21 cellular contexts compared by ENCODE assay signal in the genomic region with DNA sequence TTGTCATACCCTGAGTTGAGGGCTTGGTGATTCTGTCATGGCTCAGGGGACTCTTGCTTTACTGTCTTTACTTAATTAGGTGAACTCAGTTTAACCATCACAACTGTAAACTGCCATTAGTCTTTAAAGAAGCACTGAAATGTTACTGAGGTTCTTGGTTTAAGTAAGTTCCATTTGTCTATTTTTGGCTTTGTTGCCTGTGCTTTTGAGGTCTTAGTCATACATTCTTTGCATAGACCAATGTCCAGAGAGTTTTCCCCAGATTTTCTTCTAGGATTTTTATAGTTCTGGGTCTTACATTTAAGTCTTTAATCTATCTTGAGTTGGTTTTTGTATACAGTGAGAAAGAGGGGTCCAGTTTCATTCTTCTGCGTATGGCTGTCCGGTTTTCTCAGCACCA.
DNase-seq lines count a peak whose midpoint lies in the region; ATAC-seq and TF ChIP-seq lines count a peak whose summit lies in the region.
"Had no signal": no experiment of that assay in that cellular context is flagged by ENCODE, and none has a peak within 500 bp of the region (broad histone marks: within the 10 kb centered on the region; RNA-seq: fewer than 3 reads in every experiment).

No MANE protein-coding gene starts in this region.

- peaks cover 56% of the 10 kb centered on the region for H3K36me3 Mint-ChIP-seq in stimulated activated naive CD8-positive, alpha-beta T cell treated with anti-CD3 and anti-CD28 coated beads, Interleukin-15, Interleukin-2, amounts not matched to agents 100 ng/mL and 50 ng/mL, for 24 hours (ENCODE audit: low read depth)
- H3K36me3 Mint-ChIP-seq in effector memory CD8-positive, alpha-beta T cell (ENCODE audit: insufficient read depth) = peaks cover 17% of the 10 kb centered on the region

- no peaks in the 10 kb centered on the region for H3K27me3 Mint-ChIP-seq in stimulated activated naive CD8-positive, alpha-beta T cell treated with anti-CD3 and anti-CD28 coated beads, Interleukin-15, Interleukin-2, amounts not matched to agents 100 ng/mL and 50 ng/mL, for 24 hours
- no peaks in the 10 kb centered on the region for H3K27me3 Mint-ChIP-seq in effector memory CD8-positive, alpha-beta T cell
- H3K27me3 Mint-ChIP-seq: activated naive CD8-positive, alpha-beta T cell treated with anti-CD3 and anti-CD28 coated beads, Interleukin-2, amount 10 ng/mL, durations not matched to agents 7 days and 5 days; CD4-positive, alpha-beta memory T cell had no signal

- ATAC-seq in stimulated activated naive CD8-positive, alpha-beta T cell treated with anti-CD3 and anti-CD28 coated beads, Interleukin-15, Interleukin-2, amounts not matched to agents 100 U/mL and 50 U/mL, for 24 hours = no peak
- ATAC-seq in effector memory CD8-positive, alpha-beta T cell (replicated peaks) = no peak
- no peak for ATAC-seq in left ventricle myocardium superior
- ATAC-seq: A549, pancreas had no signal

- H3K4me3 ChIP-seq in breast epithelium = no peak overlapping the region
- H3K4me3 ChIP-seq: A549, pancreas had no signal

- no peak overlapping the region for H3K27ac ChIP-seq in breast epithelium
- H3K27ac ChIP-seq: A549, pancreas had no signal

- H3K9me3 Mint-ChIP-seq in stimulated activated naive CD8-positive, alpha-beta T cell treated with anti-CD3 and anti-CD28 coated beads, Interleukin-15, Interleukin-2, amounts not matched to agents 100 ng/mL and 50 ng/mL, for 24 hours = no peaks in the 10 kb centered on the region
- H3K9me3 Mint-ChIP-seq in effector memory CD8-positive, alpha-beta T cell = no peaks in the 10 kb centered on the region
- H3K9me3 Mint-ChIP-seq: activated naive CD8-positive, alpha-beta T cell treated with anti-CD3 and anti-CD28 coated beads, Interleukin-2, amount 10 ng/mL, durations not matched to agents 7 days and 5 days; CD4-positive, alpha-beta memory T cell; neural crest cell had no signal

- peak overlapping the region; percentile 11 for H3K27ac Mint-ChIP-seq in stimulated activated naive CD8-positive, alpha-beta T cell treated with anti-CD3 and anti-CD28 coated beads, Interleukin-15, Interleukin-2, amounts not matched to agents 100 ng/mL and 50 ng/mL, for 24 hours
- H3K27ac Mint-ChIP-seq in effector memory CD8-positive, alpha-beta T cell = peak overlapping the region in 1 of 2 donors; percentile 21
- H3K27ac Mint-ChIP-seq: activated naive CD8-positive, alpha-beta T cell treated with anti-CD3 and anti-CD28 coated beads, Interleukin-2, amount 10 ng/mL, durations not matched to agents 7 days and 5 days had no signal

- no peaks in the 10 kb centered on the region for H3K9me3 ChIP-seq in breast epithelium
- H3K9me3 ChIP-seq: A549, pancreas had no signal

- no peaks in the 10 kb centered on the region for H3K4me1 ChIP-seq in breast epithelium
- H3K4me1 ChIP-seq: A549, pancreas had no signal

- no peak for DNase-seq in stimulated activated naive CD8-positive, alpha-beta T cell treated with anti-CD3 and anti-CD28 coated beads, Interleukin-15, Interleukin-2, amounts not matched to agents 100 U/mL and 50 U/mL, for 24 hours
- DNase-seq in amniotic epithelial cell (ENCODE audit: low read depth) = peak; percentile 21
- DNase-seq in fibroblast of peridontal ligament (ENCODE audit: extremely low read depth) = peak; percentile 55
- DNase-seq in effector memory CD8-positive, alpha-beta T cell = no peak
- DNase-seq in activated CD8-positive, alpha-beta memory T cell treated with anti-CD3 and anti-CD28 coated beads, Interleukin-2, amount 50 U/mL, for 4 hours = no peak
- no peak for DNase-seq in left ventricle myocardium superior
- no peak for DNase-seq in breast epithelium (ENCODE audit: low spot score in 2 of 2)
- DNase-seq: activated CD4-positive, alpha-beta T cell treated with anti-CD3 and anti-CD28 coated beads for 48 hours; activated effector memory CD4-positive, alpha-beta T cell treated with anti-CD3 and anti-CD28 coated beads, Interleukin-2, amount 50 U/mL, for 16 hours; activated naive CD8-positive, alpha-beta T cell treated with anti-CD3 and anti-CD28 coated beads, Interleukin-2, amount 10 ng/mL, durations not matched to agents 7 days and 5 days; activated T-cell treated with anti-CD3 and anti-CD28 coated beads, Interleukin-2, amount 50 U/mL, for 1 hour; CD4-positive, alpha-beta memory T cell; H7; hypothalamus; NCI-H2107; pancreas; SHP77 treated with DMSO at 0.1 percent for 48 hours; stimulated activated naive CD4-positive, alpha-beta T cell had no signal

- TF ChIP-seq POLR2A in breast epithelium (IDR thresholded peaks at IDR 0.05) = no peak

- peaks cover 71% of the 10 kb centered on the region for H3K4me1 Mint-ChIP-seq in stimulated activated naive CD8-positive, alpha-beta T cell treated with anti-CD3 and anti-CD28 coated beads, Interleukin-15, Interleukin-2, amounts not matched to agents 100 ng/mL and 50 ng/mL, for 24 hours (ENCODE audit: low read depth)
- H3K4me1 Mint-ChIP-seq in effector memory CD8-positive, alpha-beta T cell (ENCODE audit: low read depth in 2 of 2) = peaks cover 26 to 30% of the 10 kb centered on the region in 2 donors

- no peak overlapping the region for H3K4me3 Mint-ChIP-seq in stimulated activated naive CD8-positive, alpha-beta T cell treated with anti-CD3 and anti-CD28 coated beads, Interleukin-15, Interleukin-2, amounts not matched to agents 100 ng/mL and 50 ng/mL, for 24 hours
- no peak overlapping the region for H3K4me3 Mint-ChIP-seq in effector memory CD8-positive, alpha-beta T cell
- H3K4me3 Mint-ChIP-seq: activated naive CD8-positive, alpha-beta T cell treated with anti-CD3 and anti-CD28 coated beads, Interleukin-2, amount 10 ng/mL, durations not matched to agents 7 days and 5 days; neural crest cell had no signal

- intact Hi-C loops in left ventricle myocardium superior (cut with micrococcal nuclease) (no loop called here), breast epithelium (cut with DNase I; ENCODE audit: low total_unique reads) (no loop called here)

- H3K36me3 ChIP-seq in breast epithelium = no peaks in the 10 kb centered on the region

- no peaks in the 10 kb centered on the region for H3K27me3 ChIP-seq in breast epithelium
- H3K27me3 ChIP-seq: pancreas had no signal

- no peak for TF ChIP-seq CTCF in breast epithelium (IDR thresholded peaks at IDR 0.05)

Comparison
In these comparisons a context has a peak if more than half of its experiments do, and no peak if none do; other contexts are left out.
1. DNase-seq: peak in amniotic epithelial cell (single experiment) and fibroblast of peridontal ligament (single experiment); none in stimulated activated naive CD8-positive, alpha-beta T cell treated with anti-CD3 and anti-CD28 coated beads, Interleukin-15, Interleukin-2, amounts not matched to agents 100 U/mL and 50 U/mL, for 24 hours (single experiment), effector memory CD8-positive, alpha-beta T cell (0 of 3), activated CD8-positive, alpha-beta memory T cell treated with anti-CD3 and anti-CD28 coated beads, Interleukin-2, amount 50 U/mL, for 4 hours (single experiment), left ventricle myocardium superior (single experiment) and breast epithelium (0 of 2).